In genomic region chr20:5156670-5157448, GRCh38 we compare ENCODE assay signal across 1 cellular context.
TF ChIP-seq lines count a peak whose summit lies in the region.

No MANE protein-coding gene starts in this region.

TF ChIP-seq in HepG2, 621 proteins besides CTCF, POLR2A, EP300 and RAD21 (continued from another document and continues in another):
- TF ChIP-seq ETV6 (CRISPR knock-in tag; conservative IDR thresholded peaks at IDR 0.05) (no peak), ATF5 (CRISPR knock-in tag; IDR thresholded peaks at IDR 0.05; ENCODE audit: low read depth) (no peak), PAX8 (CRISPR knock-in tag; IDR thresholded peaks at IDR 0.05; ENCODE audit: borderline replicate concordance) (no peak), ZNF446 (CRISPR knock-in tag; IDR thresholded peaks at IDR 0.05) (no peak), DMTF1 (CRISPR knock-in tag; IDR thresholded peaks at IDR 0.05) (no peak), BCL6 (CRISPR knock-in tag; IDR thresholded peaks at IDR 0.05) (no peak), ATF4 (CRISPR knock-in tag; IDR thresholded peaks at IDR 0.05) (no peak), TFDP2 (CRISPR knock-in tag; IDR thresholded peaks at IDR 0.05) (no peak), NR2C2 (CRISPR knock-in tag; IDR thresholded peaks at IDR 0.05; ENCODE audit: borderline replicate concordance) (peak; percentile 63; the same call in 1 of the 2 replicates), KMT2B (CRISPR knock-in tag; IDR thresholded peaks at IDR 0.05) (no peak), FOXK1 (CRISPR knock-in tag; IDR thresholded peaks at IDR 0.05; ENCODE audit: borderline replicate concordance, low read depth) (no peak), GABPA (IDR thresholded peaks at IDR 0.05; ENCODE audit: low read depth, low read length) (no peak), GABPA (CRISPR knock-in tag; IDR thresholded peaks at IDR 0.05; ENCODE audit: low read depth) (peak; percentile 74), SRSF9 (IDR thresholded peaks at IDR 0.05; ENCODE audit: borderline replicate concordance, insufficient read depth, low read depth, low read length, poor library complexity, severe bottlenecking) (no peak), HMG20B (CRISPR knock-in tag; conservative IDR thresholded peaks at IDR 0.05) (no peak), HNF4A (CRISPR knock-in tag; IDR thresholded peaks at IDR 0.05) (peak; percentile 72), ATF7-NPFF (CRISPR knock-in tag; IDR thresholded peaks at IDR 0.05; ENCODE audit: low read depth) (no peak), MED8 (CRISPR knock-in tag; IDR thresholded peaks at IDR 0.05; ENCODE audit: insufficient replicate concordance) (no peak), ZNF777 (CRISPR knock-in tag; IDR thresholded peaks at IDR 0.05) (no peak), HMGXB4 (CRISPR knock-in tag; IDR thresholded peaks at IDR 0.05; ENCODE audit: borderline replicate concordance in 1 of 2, low read depth in 1 of 2) (peak; percentile 34 to 35; a peak in 2 of 4 replicates), PCBP2 (optimal IDR thresholded peaks at IDR 0.05; ENCODE audit: low read depth, low read length, poor library complexity, severe bottlenecking) (no peak), NR2F1 (CRISPR knock-in tag; IDR thresholded peaks at IDR 0.05) (peak; percentile 87 to 92), RERE (CRISPR knock-in tag; IDR thresholded peaks at IDR 0.05; ENCODE audit: low read depth) (no peak), KLF11 (CRISPR knock-in tag; IDR thresholded peaks at IDR 0.05) (no peak), ZNF75D (CRISPR knock-in tag; IDR thresholded peaks at IDR 0.05; ENCODE audit: borderline replicate concordance) (no peak), BRF2 (CRISPR knock-in tag; IDR thresholded peaks at IDR 0.05) (no peak), ZNF598 (CRISPR knock-in tag; IDR thresholded peaks at IDR 0.05; ENCODE audit: borderline replicate concordance) (no peak), REL (CRISPR knock-in tag; conservative IDR thresholded peaks at IDR 0.05) (no peak), NR3C1 (CRISPR knock-in tag; IDR thresholded peaks at IDR 0.05) (no peak), MAF1 (CRISPR knock-in tag; IDR thresholded peaks at IDR 0.05; ENCODE audit: borderline replicate concordance) (no peak), ZNF44 (CRISPR knock-in tag; IDR thresholded peaks at IDR 0.05) (0 out of 2 replicates have a peak, but pooled peaks have one; percentile 34), CREB1 (IDR thresholded peaks at IDR 0.05) (peak; percentile 45; the same call in 1 of the 2 replicates), CREB1 (CRISPR knock-in tag; IDR thresholded peaks at IDR 0.05) (no peak), ZNF326 (CRISPR knock-in tag; IDR thresholded peaks at IDR 0.05; ENCODE audit: borderline replicate concordance) (no peak), CBX1 (IDR thresholded peaks at IDR 0.05; ENCODE audit: low read depth) (no peak), SETDB1 (CRISPR knock-in tag; IDR thresholded peaks at IDR 0.05; ENCODE audit: borderline replicate concordance) (no peak), ZKSCAN1 (IDR thresholded peaks at IDR 0.05; ENCODE audit: low read length) (no peak), ZNF574 (CRISPR knock-in tag; IDR thresholded peaks at IDR 0.05) (no peak), TBP (CRISPR knock-in tag; IDR thresholded peaks at IDR 0.05) (no peak), ZNF280D (CRISPR knock-in tag; IDR thresholded peaks at IDR 0.05) (no peak), NFRKB (IDR thresholded peaks at IDR 0.05) (no peak), ATF7 (IDR thresholded peaks at IDR 0.05) (no peak), ATF7 (CRISPR knock-in tag; IDR thresholded peaks at IDR 0.05) (peak; percentile 64; the same call in 1 of the 2 replicates), SAFB2 (CRISPR knock-in tag; IDR thresholded peaks at IDR 0.05; ENCODE audit: borderline replicate concordance, low read depth) (no peak), JARID2 (CRISPR knock-in tag; IDR thresholded peaks at IDR 0.05; ENCODE audit: insufficient replicate concordance) (no peak), ZNF382 (CRISPR knock-in tag; IDR thresholded peaks at IDR 0.05; ENCODE audit: borderline replicate concordance) (no peak), ZNF788 (CRISPR knock-in tag; IDR thresholded peaks at IDR 0.05; ENCODE audit: borderline replicate concordance) (no peak)
